ENCODE assay signal across 8 cellular contexts in the genomic region with DNA sequence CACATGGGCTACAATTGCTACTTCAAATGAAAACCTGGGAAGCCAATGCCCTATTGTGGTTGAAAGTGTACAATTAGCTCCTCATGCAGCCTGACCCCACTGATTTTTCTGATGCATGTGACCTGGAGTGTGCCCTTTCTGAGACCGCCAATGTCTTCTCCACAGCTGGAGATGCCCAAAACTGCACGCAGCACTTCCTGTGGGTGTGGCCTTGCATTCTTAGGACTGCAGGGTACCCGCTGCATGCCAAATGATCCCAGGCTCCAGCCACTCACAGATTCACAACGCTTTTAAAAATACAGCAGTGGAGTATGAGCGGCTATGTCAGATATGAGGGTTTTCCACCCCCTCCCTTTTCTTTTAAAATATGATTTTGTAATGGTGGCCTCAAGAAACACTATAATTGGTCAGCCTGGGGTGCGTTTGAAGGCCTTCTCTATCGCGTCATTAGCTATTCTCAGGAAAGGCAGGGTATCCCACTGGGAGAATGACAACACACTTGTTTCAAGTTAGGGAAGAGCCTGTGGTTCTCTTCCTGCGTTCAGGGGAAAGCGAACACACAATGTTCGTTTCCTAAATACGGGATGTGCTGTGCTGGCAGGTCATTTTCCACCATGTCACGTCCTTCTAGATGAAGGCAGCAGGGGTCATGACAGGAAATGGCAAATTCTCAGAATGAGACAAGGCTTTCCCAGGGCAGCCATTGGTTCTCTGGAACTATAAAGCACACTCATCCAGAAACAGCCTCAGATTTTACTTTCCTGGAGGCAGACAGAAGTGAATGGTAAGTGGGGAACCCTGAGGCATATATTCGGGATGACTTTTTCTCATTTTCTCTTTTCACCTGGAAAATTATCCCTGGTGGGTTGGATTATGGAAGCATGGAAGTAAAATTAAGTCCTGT. TPM values are rescaled to one million over a fixed set of nuclear protein-coding genes. Genes with fewer than 3 reads are reported as not detected.
DNase-seq lines count a peak whose midpoint lies in the region; ATAC-seq and TF ChIP-seq lines count a peak whose summit lies in the region.

A gene with protein sequence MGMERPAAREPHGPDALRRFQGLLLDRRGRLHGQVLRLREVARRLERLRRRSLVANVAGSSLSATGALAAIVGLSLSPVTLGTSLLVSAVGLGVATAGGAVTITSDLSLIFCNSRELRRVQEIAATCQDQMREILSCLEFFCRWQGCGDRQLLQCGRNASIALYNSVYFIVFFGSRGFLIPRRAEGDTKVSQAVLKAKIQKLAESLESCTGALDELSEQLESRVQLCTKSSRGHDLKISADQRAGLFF (plus strand): TSS at position 749 of the 904 bp plus-strand sequence. CDS start 33 bp downstream, at position 782.

- H3K4me1 Mint-ChIP-seq in activated naive CD4-positive, alpha-beta T cell treated with anti-CD3 and anti-CD28 coated beads, Interleukin-2, amount 50 U/mL, for 24 hours, result peaks cover 26% of the 10 kb centered on the region

- peak within 1 kb of the TSS; percentile 89 to 90 for H3K27ac ChIP-seq in liver (ENCODE audit: low read depth in 1 of 2, low read length in 2 of 2)
- peak within 1 kb of the TSS; percentile 89 to 91 for H3K27ac ChIP-seq in testis

- TF ChIP-seq POLR2A in testis (IDR thresholded peaks at IDR 0.05), result no peak

- no peaks in the 10 kb centered on the region for H3K36me3 Mint-ChIP-seq in activated naive CD4-positive, alpha-beta T cell treated with anti-CD3 and anti-CD28 coated beads, Interleukin-2, amount 50 U/mL, for 24 hours

- no peak for ATAC-seq in GM18517 (IDR thresholded peaks at IDR 0.05; ENCODE audit: unreplicated experiment)

- peak within 1 kb of the TSS; percentile 72 to 83 for H3K9ac ChIP-seq in liver (ENCODE audit: low read depth in 1 of 2, low read length in 2 of 2)

- H3K4me1 ChIP-seq in liver (ENCODE audit: control insufficient read depth in 4 of 4, insufficient read depth in 4 of 4, low read length in 3 of 4) (peaks cover 0 to 23% (median 16%) of the 10 kb centered on the region in 4 donors), testis (peaks cover 21% of the 10 kb centered on the region)

- no peaks in the 10 kb centered on the region for H3K9me3 Mint-ChIP-seq in activated naive CD4-positive, alpha-beta T cell treated with anti-CD3 and anti-CD28 coated beads, Interleukin-2, amount 50 U/mL, for 24 hours

- H3K36me3 ChIP-seq in liver (ENCODE audit: control insufficient read depth in 4 of 4, insufficient read depth in 3 of 4, low read depth in 1 of 4, low read length in 3 of 4) (no peaks in the 10 kb centered on the region), testis (ENCODE audit: low read depth, missing control alignments) (no peaks in the 10 kb centered on the region)

- peak within 1 kb of the TSS; percentile 30 for H3K27ac Mint-ChIP-seq in activated naive CD4-positive, alpha-beta T cell treated with anti-CD3 and anti-CD28 coated beads, Interleukin-2, amount 50 U/mL, for 24 hours

- H3K4me3 Mint-ChIP-seq in activated naive CD4-positive, alpha-beta T cell treated with anti-CD3 and anti-CD28 coated beads, Interleukin-2, amount 50 U/mL, for 24 hours, result peak within 1 kb of the TSS; percentile 84

- H3K9me3 ChIP-seq in liver (ENCODE audit: control insufficient read depth in 4 of 4, low read length in 3 of 4) (no peaks in the 10 kb centered on the region), testis (no peaks in the 10 kb centered on the region)

- DNase-seq in activated naive CD4-positive, alpha-beta T cell treated with anti-CD3 and anti-CD28 coated beads, Interleukin-2, amount 50 U/mL, for 16 hours, result no peak
- peak; percentile 45 to 91 for DNase-seq in cardiac fibroblast (ENCODE audit: low read depth in 2 of 2)
- DNase-seq in testis, result no peak
- no peak for DNase-seq in GM13976 (ENCODE audit: low spot score)
- no peak for DNase-seq in activated effector memory CD4-positive, alpha-beta T cell treated with anti-CD3 and anti-CD28 coated beads, Interleukin-2, amount 50 U/mL, for 16 hours

- intact Hi-C loops in testis (cut with DNase I; ENCODE audit: low total_unique reads), result no loop called here

- in situ Hi-C loops in GM13976 (cut with MboI; ENCODE audit: low sequenced_read_pairs, unreplicated experiment), result loop anchor here (25.0 kb wide), 1 partner anchor 427 kb away; no protein-coding TSS in a partner anchor

- TF ChIP-seq CTCF in cardiac fibroblast (IDR thresholded peaks at IDR 0.05; ENCODE audit: low read depth, low read length), result no peak
- no peak for TF ChIP-seq CTCF in liver (IDR thresholded peaks at IDR 0.05; ENCODE audit: low read depth, low read length, missing input control)
- no peak for TF ChIP-seq CTCF in testis (IDR thresholded peaks at IDR 0.05)
- no peak for TF ChIP-seq CTCF in GM13976 (IDR thresholded peaks at IDR 0.05; ENCODE audit: borderline replicate concordance, control extremely low read depth, extremely low read depth, insufficient read depth, missing control alignments)

- H3K27me3 Mint-ChIP-seq in activated naive CD4-positive, alpha-beta T cell treated with anti-CD3 and anti-CD28 coated beads, Interleukin-2, amount 50 U/mL, for 24 hours, result no peaks in the 10 kb centered on the region

- WGBS in liver, result 80% methylated on average over 14 of the region's 14 CpGs
- WGBS in testis, 2 donors, result 69 to 76% methylated on average over 13 to 14 of the region's 14 CpGs

- H3K27me3 ChIP-seq in liver (ENCODE audit: control insufficient read depth in 4 of 4, insufficient read depth in 4 of 4, low read length in 3 of 4) (no peaks in the 10 kb centered on the region), testis (no peaks in the 10 kb centered on the region)

- H3K4me3 ChIP-seq in cardiac fibroblast (replicated peaks in 1 of 2; ENCODE audit: low read depth in 2 of 2, low read length in 2 of 2) (peak within 1 kb of the TSS; percentile 44 to 60), liver (ENCODE audit: low read depth in 1 of 3, low read length in 3 of 3) (peak within 1 kb of the TSS; percentile 66 to 76 (median 71)), testis (peak within 1 kb of the TSS; percentile 67 to 71)

- TF ChIP-seq RAD21 in liver (IDR thresholded peaks at IDR 0.05), result no peak

TF ChIP-seq in liver, 16 proteins besides CTCF, POLR2A, EP300 and RAD21:
- TF ChIP-seq EGR1 (IDR thresholded peaks at IDR 0.05; ENCODE audit: low read depth in 2 of 2) (no peak), FOXA2 (IDR thresholded peaks at IDR 0.05) (no peak), RXRA (IDR thresholded peaks at IDR 0.05) (peak; percentile 4 to 47), TAF1 (conservative IDR thresholded peaks at IDR 0.05) (peak; percentile 68), NR2F2 (IDR thresholded peaks at IDR 0.05) (peak; percentile 82), SP1 (IDR thresholded peaks at IDR 0.05) (peak; percentile 93), YY1 (IDR thresholded peaks at IDR 0.05) (peak; percentile 58), GABPA (IDR thresholded peaks at IDR 0.05 in 1 of 2, conservative IDR thresholded peaks at IDR 0.05 in 1 of 2) (peak; percentile 16 to 49), HNF4A (conservative IDR thresholded peaks at IDR 0.05) (no peak), JUND (IDR thresholded peaks at IDR 0.05) (peak in 1 of 2 donors; percentile 61), FOXA1 (IDR thresholded peaks at IDR 0.05) (no peak)
- TF ChIP-seq, protein P1, sequence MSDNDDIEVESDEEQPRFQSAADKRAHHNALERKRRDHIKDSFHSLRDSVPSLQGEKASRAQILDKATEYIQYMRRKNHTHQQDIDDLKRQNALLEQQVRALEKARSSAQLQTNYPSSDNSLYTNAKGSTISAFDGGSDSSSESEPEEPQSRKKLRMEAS (IDR thresholded peaks at IDR 0.05), result no peak

RNA-seq across cellular contexts. Expression of the gene that starts here (rescaled TPM):
- total RNA-seq in liver (1 to 10 TPM; 2.9 to 5.1 TPM), testis (1 to 10 TPM; 9.2 to 9.7 TPM)
- polyA plus RNA-seq in liver (1 to 10 TPM; 1.4 to 2.2 TPM), testis (ENCODE audit: insufficient read depth, low read depth, low replicate concordance) (8.2 TPM)

Comparison
In these comparisons a context has a peak if more than half of its experiments do, and no peak if none do; other contexts are left out.
1. DNase-seq: peak in cardiac fibroblast (2 of 2); none in activated naive CD4-positive, alpha-beta T cell treated with anti-CD3 and anti-CD28 coated beads, Interleukin-2, amount 50 U/mL, for 16 hours (single experiment), testis (single experiment), GM13976 (single experiment) and activated effector memory CD4-positive, alpha-beta T cell treated with anti-CD3 and anti-CD28 coated beads, Interleukin-2, amount 50 U/mL, for 16 hours (single experiment).
2. Peak in every context shown above with its lines, with median percentiles within 50 percentile points of each other: H3K4me3 ChIP-seq.